ENCODE assay signal across 8 cellular contexts in the genomic region with DNA sequence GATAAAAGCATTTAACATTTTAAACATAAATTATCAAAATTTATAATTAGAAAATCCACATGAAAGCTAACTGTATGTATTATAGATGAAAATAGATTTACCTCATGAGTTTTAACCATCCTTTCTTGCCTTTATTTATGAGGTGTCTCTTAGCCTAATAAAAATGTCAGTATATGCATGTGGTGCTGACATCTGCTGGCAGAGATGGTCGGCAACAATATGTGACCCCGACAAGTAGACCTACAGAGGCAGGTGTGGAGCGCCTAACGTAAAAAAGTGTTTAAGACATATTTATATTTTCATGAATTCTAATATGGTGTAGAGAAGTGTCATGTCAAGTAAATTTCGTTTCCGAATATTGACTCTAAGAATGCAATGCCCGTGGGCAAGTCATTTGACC.
DNase-seq lines count a peak whose midpoint lies in the region; ATAC-seq and TF ChIP-seq lines count a peak whose summit lies in the region.
"Had no signal": no experiment of that assay in that cellular context is flagged by ENCODE, and none has a peak within 500 bp of the region (broad histone marks: within the 10 kb centered on the region; RNA-seq: fewer than 3 reads in every experiment).

No MANE protein-coding gene starts in this region.

- TF ChIP-seq EP300 in sigmoid colon (IDR thresholded peaks at IDR 0.05) = no peak

- no peaks in the 10 kb centered on the region for H3K27me3 ChIP-seq in Karpas-422 (ENCODE audit: low read length)
- H3K27me3 ChIP-seq in sigmoid colon = no peaks in the 10 kb centered on the region

- H4K20me1 ChIP-seq in Karpas-422 (ENCODE audit: insufficient read depth, low read depth, low read length) = no peaks in the 10 kb centered on the region

- no peaks in the 10 kb centered on the region for H3K9me2 ChIP-seq in Karpas-422 (replicated peaks; ENCODE audit: insufficient read depth, low read length)

- WGBS in sigmoid colon, 2 donors = 28 to 38% methylated on average over 7 of the region's 7 CpGs

- H2AFZ ChIP-seq in Karpas-422 (ENCODE audit: low read length) = no peak overlapping the region

- DNase-seq in Karpas-422 = peak; percentile 59
- DNase-seq in WTC11 (ENCODE audit: low spot score) = peak; percentile 32
- DNase-seq in neural crest cell (ENCODE audit: low read depth, low spot score) = no peak
- DNase-seq in GDM1 (lab: John Stamatoyannopoulos, UW) = no peak
- DNase-seq in sigmoid colon = no peak
- DNase-seq in NCI-H1048 (lab: John Stamatoyannopoulos, UW) = no peak

- CTCF ChIA-PET in WTC11 (lab: Charles Lee) = interaction anchor here (1.2 to 2.5 kb wide), 4 partner anchors 9 to 218 kb away, joined by 3 to 16 read pairs (median 5); no protein-coding TSS in a partner anchor

- H3K9me3 ChIP-seq in Karpas-422 (ENCODE audit: low read length) (no peaks in the 10 kb centered on the region), sigmoid colon (no peaks in the 10 kb centered on the region)

- no peaks in the 10 kb centered on the region for H3K36me3 ChIP-seq in Karpas-422 (ENCODE audit: insufficient read depth, low read length)
- H3K36me3 ChIP-seq in sigmoid colon = no peaks in the 10 kb centered on the region

- H3K27ac Mint-ChIP-seq in WTC11 (no peak overlapping the region), neural crest cell (ENCODE audit: unreplicated experiment) (no peak overlapping the region)
- H3K27ac Mint-ChIP-seq: T-helper 2 cell treated with Interferon-gamma antibody and Interleukin-4, amounts not matched to agents 5 μg/mL and 100 μg/mL, for 36 hours had no signal

- TF ChIP-seq CTCF in WTC11 (IDR thresholded peaks at IDR 0.05) (no peak), neural crest cell (conservative IDR thresholded peaks at IDR 0.05) (peak; percentile 58), sigmoid colon (IDR thresholded peaks at IDR 0.05) (no peak)

- ATAC-seq in GM19468 (IDR thresholded peaks at IDR 0.05; ENCODE audit: extremely low read depth, unreplicated experiment) (peak; percentile 32), WTC11 (peak; percentile 84)

- H3K4me3 ChIP-seq in Karpas-422 (ENCODE audit: low read length) = no peak overlapping the region
- no peak overlapping the region for H3K4me3 ChIP-seq in sigmoid colon

- intact Hi-C loops in sigmoid colon (cut with DNase I) = no loop called here

- no peak overlapping the region for H3K4me2 ChIP-seq in Karpas-422 (ENCODE audit: low read depth, low read length, poor library complexity, severe bottlenecking)

- POLR2A ChIA-PET in WTC11 (lab: Charles Lee) = interaction anchor here (0.6 kb wide), 1 partner anchor 206 kb away, joined by 5 read pairs; no protein-coding TSS in a partner anchor

- H3K9me3 Mint-ChIP-seq in WTC11 (0 out of 2 replicates have a peak, but pooled peaks cover 4% of the 10 kb centered on the region), neural crest cell (no peaks in the 10 kb centered on the region)
- H3K9me3 Mint-ChIP-seq: T-helper 2 cell treated with Interferon-gamma antibody and Interleukin-4, amounts not matched to agents 5 μg/mL and 100 μg/mL, for 36 hours had no signal

- no peak overlapping the region for H3K9ac ChIP-seq in Karpas-422 (ENCODE audit: low read length)

- H3K27me3 Mint-ChIP-seq in WTC11 (ENCODE audit: low read depth) (no peaks in the 10 kb centered on the region), neural crest cell (ENCODE audit: low read depth) (peaks cover 6% of the 10 kb centered on the region)

- no peak for TF ChIP-seq POLR2A in sigmoid colon (IDR thresholded peaks at IDR 0.05)

- H3K36me3 Mint-ChIP-seq in WTC11 = no peaks in the 10 kb centered on the region
- no peaks in the 10 kb centered on the region for H3K36me3 Mint-ChIP-seq in neural crest cell (ENCODE audit: low read depth)

- H3K4me3 Mint-ChIP-seq in WTC11 = no peak overlapping the region
- H3K4me3 Mint-ChIP-seq in neural crest cell = no peak overlapping the region
- H3K4me3 Mint-ChIP-seq: T-helper 2 cell treated with Interferon-gamma antibody and Interleukin-4, amounts not matched to agents 5 μg/mL and 100 μg/mL, for 36 hours had no signal

- H3K4me1 Mint-ChIP-seq in WTC11 = no peaks in the 10 kb centered on the region
- H3K4me1 Mint-ChIP-seq in neural crest cell = no peaks in the 10 kb centered on the region

- H3K4me1 ChIP-seq in Karpas-422 (ENCODE audit: low read length) (no peaks in the 10 kb centered on the region), sigmoid colon (no peaks in the 10 kb centered on the region)

- H3K79me2 ChIP-seq in Karpas-422 (ENCODE audit: low read length) = no peaks in the 10 kb centered on the region

- H3K27ac ChIP-seq in Karpas-422 (ENCODE audit: low read length) (no peak overlapping the region), sigmoid colon (no peak overlapping the region)

TF ChIP-seq in WTC11, 78 proteins besides CTCF, POLR2A, EP300 and RAD21:
- no peak for TF ChIP-seq ATF1 (CRISPR knock-in tag; IDR thresholded peaks at IDR 0.05)
- TF ChIP-seq, protein P1, sequence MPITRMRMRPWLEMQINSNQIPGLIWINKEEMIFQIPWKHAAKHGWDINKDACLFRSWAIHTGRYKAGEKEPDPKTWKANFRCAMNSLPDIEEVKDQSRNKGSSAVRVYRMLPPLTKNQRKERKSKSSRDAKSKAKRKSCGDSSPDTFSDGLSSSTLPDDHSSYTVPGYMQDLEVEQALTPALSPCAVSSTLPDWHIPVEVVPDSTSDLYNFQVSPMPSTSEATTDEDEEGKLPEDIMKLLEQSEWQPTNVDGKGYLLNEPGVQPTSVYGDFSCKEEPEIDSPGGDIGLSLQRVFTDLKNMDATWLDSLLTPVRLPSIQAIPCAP (CRISPR knock-in tag; IDR thresholded peaks at IDR 0.05) = no peak
- TF ChIP-seq, protein P2, sequence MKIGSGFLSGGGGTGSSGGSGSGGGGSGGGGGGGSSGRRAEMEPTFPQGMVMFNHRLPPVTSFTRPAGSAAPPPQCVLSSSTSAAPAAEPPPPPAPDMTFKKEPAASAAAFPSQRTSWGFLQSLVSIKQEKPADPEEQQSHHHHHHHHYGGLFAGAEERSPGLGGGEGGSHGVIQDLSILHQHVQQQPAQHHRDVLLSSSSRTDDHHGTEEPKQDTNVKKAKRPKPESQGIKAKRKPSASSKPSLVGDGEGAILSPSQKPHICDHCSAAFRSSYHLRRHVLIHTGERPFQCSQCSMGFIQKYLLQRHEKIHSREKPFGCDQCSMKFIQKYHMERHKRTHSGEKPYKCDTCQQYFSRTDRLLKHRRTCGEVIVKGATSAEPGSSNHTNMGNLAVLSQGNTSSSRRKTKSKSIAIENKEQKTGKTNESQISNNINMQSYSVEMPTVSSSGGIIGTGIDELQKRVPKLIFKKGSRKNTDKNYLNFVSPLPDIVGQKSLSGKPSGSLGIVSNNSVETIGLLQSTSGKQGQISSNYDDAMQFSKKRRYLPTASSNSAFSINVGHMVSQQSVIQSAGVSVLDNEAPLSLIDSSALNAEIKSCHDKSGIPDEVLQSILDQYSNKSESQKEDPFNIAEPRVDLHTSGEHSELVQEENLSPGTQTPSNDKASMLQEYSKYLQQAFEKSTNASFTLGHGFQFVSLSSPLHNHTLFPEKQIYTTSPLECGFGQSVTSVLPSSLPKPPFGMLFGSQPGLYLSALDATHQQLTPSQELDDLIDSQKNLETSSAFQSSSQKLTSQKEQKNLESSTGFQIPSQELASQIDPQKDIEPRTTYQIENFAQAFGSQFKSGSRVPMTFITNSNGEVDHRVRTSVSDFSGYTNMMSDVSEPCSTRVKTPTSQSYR (CRISPR knock-in tag; IDR thresholded peaks at IDR 0.05) = no peak
- TF ChIP-seq, protein P3, sequence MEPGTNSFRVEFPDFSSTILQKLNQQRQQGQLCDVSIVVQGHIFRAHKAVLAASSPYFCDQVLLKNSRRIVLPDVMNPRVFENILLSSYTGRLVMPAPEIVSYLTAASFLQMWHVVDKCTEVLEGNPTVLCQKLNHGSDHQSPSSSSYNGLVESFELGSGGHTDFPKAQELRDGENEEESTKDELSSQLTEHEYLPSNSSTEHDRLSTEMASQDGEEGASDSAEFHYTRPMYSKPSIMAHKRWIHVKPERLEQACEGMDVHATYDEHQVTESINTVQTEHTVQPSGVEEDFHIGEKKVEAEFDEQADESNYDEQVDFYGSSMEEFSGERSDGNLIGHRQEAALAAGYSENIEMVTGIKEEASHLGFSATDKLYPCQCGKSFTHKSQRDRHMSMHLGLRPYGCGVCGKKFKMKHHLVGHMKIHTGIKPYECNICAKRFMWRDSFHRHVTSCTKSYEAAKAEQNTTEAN (CRISPR knock-in tag; IDR thresholded peaks at IDR 0.05) = no peak
- no peak for TF ChIP-seq JAZF1 (CRISPR knock-in tag; IDR thresholded peaks at IDR 0.05)
- TF ChIP-seq, protein P4, sequence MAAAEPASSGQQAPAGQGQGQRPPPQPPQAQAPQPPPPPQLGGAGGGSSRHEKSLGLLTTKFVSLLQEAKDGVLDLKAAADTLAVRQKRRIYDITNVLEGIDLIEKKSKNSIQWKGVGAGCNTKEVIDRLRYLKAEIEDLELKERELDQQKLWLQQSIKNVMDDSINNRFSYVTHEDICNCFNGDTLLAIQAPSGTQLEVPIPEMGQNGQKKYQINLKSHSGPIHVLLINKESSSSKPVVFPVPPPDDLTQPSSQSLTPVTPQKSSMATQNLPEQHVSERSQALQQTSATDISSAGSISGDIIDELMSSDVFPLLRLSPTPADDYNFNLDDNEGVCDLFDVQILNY (CRISPR knock-in tag; IDR thresholded peaks at IDR 0.05) = no peak
- no peak for TF ChIP-seq ZBTB21 (CRISPR knock-in tag; IDR thresholded peaks at IDR 0.05; ENCODE audit: borderline replicate concordance)

Comparison
In these comparisons a context has a peak if more than half of its experiments do, and no peak if none do; other contexts are left out.
1. DNase-seq: peak in Karpas-422 (single experiment) and WTC11 (single experiment); none in neural crest cell (single experiment), GDM1 (single experiment), sigmoid colon (single experiment) and NCI-H1048 (single experiment).